In genomic region chr9:13445123-13445522, GRCh38 we compare ENCODE assay signal across 15 cellular contexts.
A peak's percentile ranks its signal among the peaks of the same experiment; 100 is the strongest.
DNase-seq lines count a peak whose midpoint lies in the region; ATAC-seq and TF ChIP-seq lines count a peak whose summit lies in the region.
"Had no signal": no experiment of that assay in that cellular context is flagged by ENCODE, and none has a peak within 500 bp of the region (broad histone marks: within the 10 kb centered on the region; RNA-seq: fewer than 3 reads in every experiment).

No MANE protein-coding gene starts in this region.

- H3K4me1 Mint-ChIP-seq in stimulated activated effector memory CD8-positive, alpha-beta T cell treated with anti-CD3 and anti-CD28 coated beads, Interleukin-12 subunit alpha, Interleukin-12 subunit beta, amount 100 ng/mL, for 72 hours, result no peaks in the 10 kb centered on the region
- H3K4me1 Mint-ChIP-seq in immature natural killer cell, result no peaks in the 10 kb centered on the region

- peak overlapping the region; percentile 68 for H3K4me2 ChIP-seq in fibroblast of lung (ENCODE audit: extremely low read depth, insufficient read depth, low read length)

- no peaks in the 10 kb centered on the region for H3K27me3 Mint-ChIP-seq in immature natural killer cell (ENCODE audit: low read depth in 3 of 3)
- H3K27me3 Mint-ChIP-seq: activated naive CD8-positive, alpha-beta T cell; dendritic cell treated with granulocyte-macrophage colony-stimulating factor and Interleukin-4, amounts not matched to agents 40 ng/mL and 50 ng/mL, for 4 days had no signal

- no peaks in the 10 kb centered on the region for H3K79me2 ChIP-seq in fibroblast of lung (ENCODE audit: control insufficient read depth, insufficient read depth, low read length)

- H3K36me3 ChIP-seq in HEK293 (ENCODE audit: control insufficient read depth in 2 of 2, insufficient read depth in 1 of 2, low read length in 2 of 2) (no peaks in the 10 kb centered on the region), fibroblast of lung (ENCODE audit: control insufficient read depth, insufficient read depth, low read length) (no peaks in the 10 kb centered on the region), psoas muscle (ENCODE audit: insufficient read depth in 1 of 2, low read depth in 1 of 2) (no peaks in the 10 kb centered on the region)

- no peak overlapping the region for H3K27ac Mint-ChIP-seq in stimulated activated effector memory CD8-positive, alpha-beta T cell treated with anti-CD3 and anti-CD28 coated beads, Interleukin-12 subunit alpha, Interleukin-12 subunit beta, amount 100 ng/mL, for 72 hours
- no peak overlapping the region for H3K27ac Mint-ChIP-seq in immature natural killer cell
- H3K27ac Mint-ChIP-seq: activated naive CD8-positive, alpha-beta T cell; dendritic cell treated with granulocyte-macrophage colony-stimulating factor and Interleukin-4, amounts not matched to agents 40 ng/mL and 50 ng/mL, for 4 days; WTC11 had no signal

- H3K4me3 ChIP-seq in HEK293 (ENCODE audit: low read depth, low read length) (no peak overlapping the region), fibroblast of lung (replicated peaks in 1 of 4; ENCODE audit: control extremely low read depth in 1 of 4, insufficient read depth in 1 of 4, low read depth in 3 of 4, low read length in 4 of 4) (peak overlapping the region in 3 of 4 experiments; percentile 1 to 42 (median 6)), psoas muscle (peak overlapping the region; percentile 58)

- no peak for TF ChIP-seq CTCF in HEK293 (tag by site-specific recombination; IDR thresholded peaks at IDR 0.05)
- TF ChIP-seq CTCF in fibroblast of lung (conservative IDR thresholded peaks at IDR 0.05 in 1 of 2, IDR thresholded peaks at IDR 0.05 in 1 of 2; ENCODE audit: low read depth in 1 of 2, low read length in 2 of 2), result no peak
- no peak for TF ChIP-seq CTCF in psoas muscle (IDR thresholded peaks at IDR 0.05)

- CTCF ChIA-PET in HEK293 (lab: Yijun Ruan, JAX), result no interaction called here

- no peak overlapping the region for H3K4me3 Mint-ChIP-seq in stimulated activated effector memory CD8-positive, alpha-beta T cell treated with anti-CD3 and anti-CD28 coated beads, Interleukin-12 subunit alpha, Interleukin-12 subunit beta, amount 100 ng/mL, for 72 hours
- H3K4me3 Mint-ChIP-seq in immature natural killer cell, result no peak overlapping the region
- H3K4me3 Mint-ChIP-seq: activated naive CD8-positive, alpha-beta T cell; dendritic cell treated with granulocyte-macrophage colony-stimulating factor and Interleukin-4, amounts not matched to agents 40 ng/mL and 50 ng/mL, for 4 days; WTC11 had no signal

- H3K9me3 Mint-ChIP-seq in stimulated activated effector memory CD8-positive, alpha-beta T cell treated with anti-CD3 and anti-CD28 coated beads, Interleukin-12 subunit alpha, Interleukin-12 subunit beta, amount 100 ng/mL, for 72 hours, result peaks cover 3% of the 10 kb centered on the region
- peaks cover 0 to 21% (median 9%) of the 10 kb centered on the region in 6 donors for H3K9me3 Mint-ChIP-seq in immature natural killer cell
- H3K9me3 Mint-ChIP-seq: dendritic cell treated with granulocyte-macrophage colony-stimulating factor and Interleukin-4, amounts not matched to agents 40 ng/mL and 50 ng/mL, for 4 days; WTC11 had no signal

- DNase-seq in OCI-M1 (lab: John Stamatoyannopoulos, UW) (peak; percentile 96), fibroblast of lung (ENCODE audit: low read depth in 2 of 2) (peak; percentile 27 to 32), psoas muscle (peak in 1 of 2 donors; percentile 27), immature natural killer cell (no peak), RKO (ENCODE audit: low spot score) (no peak)
- DNase-seq in stimulated activated effector memory CD8-positive, alpha-beta T cell treated with anti-CD3 and anti-CD28 coated beads, Interleukin-12 subunit alpha, Interleukin-12 subunit beta, amount 100 ng/mL, for 72 hours (ENCODE audit: low spot score in 2 of 2), result no peak
- no peak for DNase-seq in activated CD4-positive, alpha-beta T cell treated with anti-CD3 and anti-CD28 coated beads, Interleukin-2, amount 50 U/mL, for 1 hour
- DNase-seq: activated CD8-positive, alpha-beta memory T cell treated with anti-CD3 and anti-CD28 coated beads, Interleukin-2, amount 50 U/mL, for 4 hours; foreskin keratinocyte; islet precursor cell; NCI-H2029 treated with DMSO at 0.1 percent for 48 hours had no signal

- H3K4me1 ChIP-seq in HEK293 (ENCODE audit: control insufficient read depth, insufficient read depth, low read length) (peaks cover 3% of the 10 kb centered on the region; the same call in 1 of the 2 replicates), fibroblast of lung (ENCODE audit: control insufficient read depth, extremely low read depth, insufficient read depth, low read length) (no peaks in the 10 kb centered on the region), psoas muscle (peaks cover 23% of the 10 kb centered on the region)
- H3K4me1 ChIP-seq: foreskin keratinocyte had no signal

- H4K20me1 ChIP-seq in fibroblast of lung (ENCODE audit: control insufficient read depth, extremely low read depth, insufficient read depth, low read length), result no peaks in the 10 kb centered on the region

- H3K36me3 Mint-ChIP-seq in stimulated activated effector memory CD8-positive, alpha-beta T cell treated with anti-CD3 and anti-CD28 coated beads, Interleukin-12 subunit alpha, Interleukin-12 subunit beta, amount 100 ng/mL, for 72 hours, result no peaks in the 10 kb centered on the region
- H3K36me3 Mint-ChIP-seq in immature natural killer cell, result peaks cover 0 to 3% (median 0%) of the 10 kb centered on the region in 3 donors
- H3K36me3 Mint-ChIP-seq: activated naive CD8-positive, alpha-beta T cell; WTC11 had no signal

- H2AFZ ChIP-seq in fibroblast of lung (ENCODE audit: low read length), result peak overlapping the region; percentile 1

- no peaks in the 10 kb centered on the region for H3K9me3 ChIP-seq in HEK293 (ENCODE audit: control insufficient read depth, insufficient read depth, low read depth, low read length)
- no peaks in the 10 kb centered on the region for H3K9me3 ChIP-seq in fibroblast of lung (ENCODE audit: control insufficient read depth, insufficient read depth, low read depth, low read length)
- no peaks in the 10 kb centered on the region for H3K9me3 ChIP-seq in psoas muscle

- intact Hi-C loops in psoas muscle (cut with DNase I), result loop anchor here in 1 of 2 donors (10.0 kb wide), 1 partner anchor 110 kb away; no protein-coding TSS in a partner anchor

- no peak overlapping the region for H3K9ac ChIP-seq in fibroblast of lung (ENCODE audit: insufficient read depth, low read length)

- peak; percentile 42 to 77 (median 64) for ATAC-seq in psoas muscle
- no peak for ATAC-seq in stimulated activated effector memory CD8-positive, alpha-beta T cell treated with anti-CD3 and anti-CD28 coated beads, Interleukin-12 subunit alpha, Interleukin-12 subunit beta, amount 100 ng/mL, for 72 hours
- ATAC-seq: foreskin keratinocyte, WTC11 had no signal

- no peaks in the 10 kb centered on the region for H3K27me3 ChIP-seq in fibroblast of lung (ENCODE audit: control insufficient read depth, insufficient read depth, low read length)
- no peaks in the 10 kb centered on the region for H3K27me3 ChIP-seq in psoas muscle (ENCODE audit: insufficient read depth in 3 of 3, low read length in 2 of 3)
- H3K27me3 ChIP-seq: foreskin keratinocyte had no signal

- POLR2A ChIA-PET in HEK293 (lab: Yijun Ruan, JAX), result no interaction called here

- H3K27ac ChIP-seq in HEK293 (ENCODE audit: extremely low read depth, low read depth, low read length), result no peak overlapping the region
- H3K27ac ChIP-seq in fibroblast of lung (ENCODE audit: insufficient read depth, low read length), result no peak overlapping the region
- peak overlapping the region; percentile 34 for H3K27ac ChIP-seq in psoas muscle
- H3K27ac ChIP-seq: foreskin keratinocyte had no signal

- WGBS in psoas muscle, 3 donors, result 18 to 31% (median 21%) methylated on average over 4 of the region's 4 CpGs

TF ChIP-seq in HEK293, 187 proteins besides CTCF, POLR2A, EP300 and RAD21:
- TF ChIP-seq PRDM6 (tag by site-specific recombination; IDR thresholded peaks at IDR 0.05), result no peak
- no peak for TF ChIP-seq PATZ1 (tag by site-specific recombination; IDR thresholded peaks at IDR 0.05)
- 0 out of 2 replicates have a peak, but pooled peaks have one; percentile 20 for TF ChIP-seq ZNF335 (tag by site-specific recombination; conservative IDR thresholded peaks at IDR 0.05)
TF ChIP-seq in HEK293: peak in this region for 1.

Comparison
In these comparisons a context has a peak if more than half of its experiments do, and no peak if none do; other contexts are left out.
1. DNase-seq: peak in OCI-M1 (single experiment) and fibroblast of lung (2 of 2); none in stimulated activated effector memory CD8-positive, alpha-beta T cell treated with anti-CD3 and anti-CD28 coated beads, Interleukin-12 subunit alpha, Interleukin-12 subunit beta, amount 100 ng/mL, for 72 hours (0 of 2), immature natural killer cell (0 of 3), RKO (single experiment) and activated CD4-positive, alpha-beta T cell treated with anti-CD3 and anti-CD28 coated beads, Interleukin-2, amount 50 U/mL, for 1 hour (single experiment).